Comparison of ENCODE assay signal across 8 cellular contexts in genomic region chr16:1420540-1421205, GRCh38. TPM values are rescaled to one million over a fixed set of nuclear protein-coding genes. Genes with fewer than 3 reads are reported as not detected.
DNase-seq lines count a peak whose midpoint lies in the region; ATAC-seq, FAIRE-seq and TF ChIP-seq lines count a peak whose summit lies in the region.

TSS of gene UQCC4 (minus strand) at chr16:1420747. CDS start at chr16:1420723, 24 bp downstream.

- H3K79me2 ChIP-seq in OCI-LY3 (ENCODE audit: low read length) (peaks cover 30% of the 10 kb centered on the region), endothelial cell of umbilical vein (ENCODE audit: control insufficient read depth, insufficient read depth, low read length) (peaks cover 19% of the 10 kb centered on the region)

- peak within 1 kb of the TSS; percentile 95 for H3K4me3 ChIP-seq in OCI-LY3 (ENCODE audit: low read length)
- H3K4me3 ChIP-seq in endothelial cell of umbilical vein (replicated peaks in 1 of 3; ENCODE audit: insufficient read depth in 1 of 3, low read depth in 1 of 3, low read length in 3 of 3), result peak within 1 kb of the TSS; percentile 44 to 80 (median 68)

- H3K9me3 ChIP-seq in OCI-LY3 (ENCODE audit: insufficient read depth, low read length) (peaks cover 6% of the 10 kb centered on the region; the same call in 1 of the 2 replicates), endothelial cell of umbilical vein (replicated peaks; ENCODE audit: control insufficient read depth, insufficient read depth, low read length) (no peaks in the 10 kb centered on the region)

- H4K20me1 ChIP-seq in OCI-LY3 (ENCODE audit: insufficient read depth, low read length), result no peaks in the 10 kb centered on the region
- no peaks in the 10 kb centered on the region for H4K20me1 ChIP-seq in endothelial cell of umbilical vein (replicated peaks; ENCODE audit: control insufficient read depth, extremely low read depth, insufficient read depth, low read length)

- H3K27me3 ChIP-seq in OCI-LY3 (ENCODE audit: low read depth, low read length), result no peaks in the 10 kb centered on the region
- no peaks in the 10 kb centered on the region for H3K27me3 ChIP-seq in endothelial cell of umbilical vein (ENCODE audit: control insufficient read depth in 2 of 2, insufficient read depth in 2 of 2, low read length in 2 of 2)

- dilution Hi-C loops in endothelial cell of umbilical vein (cut with MboI; ENCODE audit: extremely low pct_ligation_motif_present, low sequenced_read_pairs), result no loop called here

- TF ChIP-seq CTCF in OCI-LY3 (IDR thresholded peaks at IDR 0.05; ENCODE audit: low read depth, low read length) (no peak), endothelial cell of umbilical vein (IDR thresholded peaks at IDR 0.05; ENCODE audit: extremely low read depth in 1 of 2, insufficient read depth in 1 of 2, low read depth in 1 of 2, low read length in 2 of 2) (no peak)

- no TSS peak for BruUV-seq in endothelial cell of umbilical vein (replicated peaks; lab: Mats Ljungman, UMichigan)

- H2AFZ ChIP-seq in OCI-LY3 (ENCODE audit: low read depth, low read length), result peak within 1 kb of the TSS; percentile 35; the same call in 1 of the 2 replicates
- peak within 1 kb of the TSS; percentile 87 for H2AFZ ChIP-seq in endothelial cell of umbilical vein (ENCODE audit: low read depth, low read length)

- peak; percentile 84 for ATAC-seq in GM21515 (IDR thresholded peaks at IDR 0.05; ENCODE audit: unreplicated experiment)

- intact Hi-C loops in endothelial cell of umbilical vein (cut with micrococcal nuclease), result loop anchor here (2.0 to 10.0 kb wide), 4 partner anchors 54 to 362 kb away; partner anchors contain the start of genes CLCN7, CRAMP1, IFT140 and MAPK8IP3

- CTCF ChIA-PET in endothelial cell of umbilical vein (lab: Charles Lee), result interaction anchor here (0.7 to 1.6 kb wide), 5 partner anchors 8 to 285 kb away, joined by 3 read pairs; partner anchors contain the start of gene MAPK8IP3

- peak; percentile 92 for TF ChIP-seq POLR2A in endothelial cell of umbilical vein (IDR thresholded peaks at IDR 0.05; ENCODE audit: low read depth, low read length)

- H3K27ac ChIP-seq in OCI-LY3 (ENCODE audit: low read length) (peak within 1 kb of the TSS; percentile 90), endothelial cell of umbilical vein (ENCODE audit: insufficient read depth, low read depth, low read length) (peak within 1 kb of the TSS; percentile 72)

- peak; percentile 95 for DNase-seq in D341Med (ENCODE audit: low spot score)
- DNase-seq in HuH-7 (ENCODE audit: low spot score), result peak; percentile 84
- DNase-seq in activated T-cell treated with anti-CD3 and anti-CD28 coated beads for 1 hour (ENCODE audit: low read depth), result peak; percentile 97
- DNase-seq in endothelial cell of umbilical vein (ENCODE audit: low read depth, low spot score), result peak; percentile 99
- DNase-seq in middle frontal gyrus (ENCODE audit: extremely low spot score, low spot score), result peak; percentile 100
- DNase-seq in stimulated activated CD8-positive, alpha-beta memory T cell treated with anti-CD3 and anti-CD28 coated beads, Interleukin-2, amount 100 ng/mL, for 48 hours (ENCODE audit: low read depth in 2 of 2), result peak; percentile 96 to 99

- no peaks in the 10 kb centered on the region for H3K9me1 ChIP-seq in endothelial cell of umbilical vein (replicated peaks; ENCODE audit: control insufficient read depth, extremely low read depth, insufficient read depth, low read length)

- peak within 1 kb of the TSS; percentile 80 for H3K9ac ChIP-seq in OCI-LY3 (ENCODE audit: low read length)
- H3K9ac ChIP-seq in endothelial cell of umbilical vein (replicated peaks; ENCODE audit: extremely low read depth, insufficient read depth, low read length), result peak within 1 kb of the TSS; percentile 79

- H3K36me3 ChIP-seq in OCI-LY3 (replicated peaks; ENCODE audit: low read depth, low read length) (peaks cover 4% of the 10 kb centered on the region), endothelial cell of umbilical vein (ENCODE audit: control insufficient read depth in 2 of 2, extremely low read depth in 1 of 2, insufficient read depth in 2 of 2, low read length in 2 of 2) (no peaks in the 10 kb centered on the region)

- POLR2A ChIA-PET in endothelial cell of umbilical vein (lab: Charles Lee), result interaction anchor here (1.0 to 1.6 kb wide), 3 partner anchors 361 to 544 kb away, joined by 3 to 6 read pairs (median 3); partner anchors contain the start of genes NUBP2, RPS2 and SPSB3

- H3K4me2 ChIP-seq in OCI-LY3 (ENCODE audit: low read length) (peak within 1 kb of the TSS; percentile 95), endothelial cell of umbilical vein (ENCODE audit: insufficient read depth, low read length) (peak within 1 kb of the TSS; percentile 86)

- peak; percentile 99 for FAIRE-seq in endothelial cell of umbilical vein (lab: Jason Lieb, UNC)

- peaks cover 3% of the 10 kb centered on the region; the same call in 1 of the 2 replicates for H3K4me1 ChIP-seq in OCI-LY3 (ENCODE audit: low read length)
- H3K4me1 ChIP-seq in endothelial cell of umbilical vein (ENCODE audit: control insufficient read depth, extremely low read depth, insufficient read depth, low read length), result peaks cover 9% of the 10 kb centered on the region

TF ChIP-seq in endothelial cell of umbilical vein, 7 proteins besides CTCF, POLR2A, EP300 and RAD21:
- TF ChIP-seq GATA2 (IDR thresholded peaks at IDR 0.05; ENCODE audit: insufficient read depth, insufficient read length, low read depth, low read length) (no peak), FOS (IDR thresholded peaks at IDR 0.05; ENCODE audit: borderline replicate concordance, insufficient read depth, low read length) (peak; percentile 12), EZH2 (IDR thresholded peaks at IDR 0.05; ENCODE audit: borderline replicate concordance, low read depth, low read length, severe bottlenecking) (no peak), POLR2AphosphoS5 (IDR thresholded peaks at IDR 0.05; ENCODE audit: insufficient read depth, low read depth, low read length) (peak; percentile 91), JUN (IDR thresholded peaks at IDR 0.05; ENCODE audit: borderline replicate concordance, insufficient read depth, insufficient read length, low read depth) (no peak), MAX (IDR thresholded peaks at IDR 0.05; ENCODE audit: insufficient read depth, insufficient read length) (peak; percentile 80), MYC (IDR thresholded peaks at IDR 0.05; ENCODE audit: low read depth, low read length) (peak; percentile 98)

RNA-seq across cellular contexts. Expression of gene UQCC4, which starts in this region (rescaled TPM):
- total RNA-seq in endothelial cell of umbilical vein, result 13.4 and 15.1 TPM in 2 replicates
- 29.3 and 33.3 TPM in 2 replicates for polyA plus RNA-seq in endothelial cell of umbilical vein
- 24.0 and 25.1 TPM in 2 replicates for polyA plus RNA-seq in endothelial cell of umbilical vein (2011; cell fraction: cytosol; rRNA removed)
- 9.1 and 14.3 TPM in 2 replicates for polyA plus RNA-seq in endothelial cell of umbilical vein (2011; cell fraction: nucleus; rRNA removed)
- 16.5 and 17.9 TPM in 2 replicates for polyA plus RNA-seq in endothelial cell of umbilical vein (2012)
- polyA minus RNA-seq in endothelial cell of umbilical vein, result 7.3 and 8.6 TPM in 2 replicates
- 10.9 TPM for polyA minus RNA-seq in endothelial cell of umbilical vein (2011; cell fraction: cytosol; rRNA and poly(A)+ RNA removed)
- polyA minus RNA-seq in endothelial cell of umbilical vein (2011; cell fraction: nucleus; rRNA and poly(A)+ RNA removed), result 2.7 and 6.7 TPM in 2 replicates

Comparison
In these comparisons a context has a peak if more than half of its experiments do, and no peak if none do; other contexts are left out.
1. Peak in every context shown above with its lines: DNase-seq, ATAC-seq, H3K4me3 ChIP-seq and H3K27ac ChIP-seq.